17 cellular contexts compared by ENCODE assay signal in genomic region chr10:75129537-75129936, GRCh38.
"Had no signal": no experiment of that assay in that cellular context is flagged by ENCODE, and none has a peak within 500 bp of the region (broad histone marks: within the 10 kb centered on the region; RNA-seq: fewer than 3 reads in every experiment).

No MANE protein-coding gene starts in this region.

- H3K27ac ChIP-seq: coronary artery, hepatocyte, left ventricle myocardium inferior, lower lobe of right lung, thoracic aorta, transverse colon had no signal

- H3K27me3 Mint-ChIP-seq: naive thymus-derived CD8-positive, alpha-beta T cell had no signal

- H3K4me3 ChIP-seq: coronary artery, hepatocyte, left ventricle myocardium inferior, lower lobe of right lung, thoracic aorta, transverse colon had no signal

- H3K27me3 ChIP-seq: hepatocyte, transverse colon had no signal

- H2AFZ ChIP-seq: hepatocyte had no signal

- H3K9me3 ChIP-seq: left ventricle myocardium inferior, lower lobe of right lung, thoracic aorta, transverse colon had no signal

- DNase-seq: effector CD4-positive, alpha-beta T cell; foreskin melanocyte; head of caudate nucleus; kidney; left cardiac atrium; left ventricle myocardium inferior; lower lobe of right lung; mesenchymal stem cell; naive thymus-derived CD8-positive, alpha-beta T cell; posterior cingulate gyrus; small intestine; stimulated activated CD4-positive, alpha-beta T cell treated with anti-CD3 and anti-CD28 coated beads, Interleukin-12 subunit alpha, Interleukin-12 subunit beta, amount 100 ng/mL, for 4 hours; stimulated activated naive CD8-positive, alpha-beta T cell treated with anti-CD3 and anti-CD28 coated beads, Interleukin-15, Interleukin-2, amounts not matched to agents 100 U/mL and 50 U/mL, for 24 hours; transverse colon had no signal

- H3K36me3 ChIP-seq: thoracic aorta, transverse colon had no signal

- H3K4me2 ChIP-seq: hepatocyte had no signal

- ATAC-seq: left cardiac atrium; lower lobe of right lung; stimulated activated naive CD8-positive, alpha-beta T cell treated with anti-CD3 and anti-CD28 coated beads, Interleukin-15, Interleukin-2, amounts not matched to agents 100 U/mL and 50 U/mL, for 24 hours had no signal
